Comparison of ENCODE assay signal across 10 cellular contexts in the genomic region with DNA sequence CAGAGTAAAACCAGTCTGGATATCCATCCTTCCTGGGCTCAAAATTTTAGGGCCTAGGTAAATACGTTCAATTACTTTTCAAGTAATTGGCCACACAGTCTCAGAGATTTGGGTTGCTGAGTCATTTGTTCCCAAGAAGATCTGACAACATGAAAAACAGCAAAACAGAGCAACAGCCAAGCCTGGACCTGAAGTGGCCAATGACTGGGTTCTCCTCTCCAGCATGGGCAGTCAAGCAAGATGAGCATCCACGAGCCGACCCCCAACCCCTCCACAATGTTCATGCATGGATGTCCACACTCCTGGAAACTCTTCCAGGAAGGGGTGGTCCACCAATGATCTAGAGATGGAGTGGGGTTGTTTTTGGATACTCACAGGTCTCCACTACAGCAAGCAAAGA.
DNase-seq lines count a peak whose midpoint lies in the region; ATAC-seq, FAIRE-seq and TF ChIP-seq lines count a peak whose summit lies in the region.
"Had no signal": no experiment of that assay in that cellular context is flagged by ENCODE, and none has a peak within 500 bp of the region (broad histone marks: within the 10 kb centered on the region; RNA-seq: fewer than 3 reads in every experiment).

No MANE protein-coding gene starts in this region.

- peak overlapping the region; percentile 95 for H3K27ac ChIP-seq in GM12878 (ENCODE audit: control insufficient read depth, insufficient read depth)
- peak overlapping the region; percentile 94 for H3K27ac ChIP-seq in HepG2 (ENCODE audit: extremely low read length, insufficient read depth, low read length)
- H3K27ac ChIP-seq in thymus (ENCODE audit: low read depth) = peak overlapping the region; percentile 77

- CTCF ChIA-PET in activated CD8-positive, alpha-beta memory T cell treated with anti-CD3 and anti-CD28 coated beads, Interleukin-2, amount 10 ng/mL, durations not matched to agents 7 days and 5 days (lab: Charles Lee) = interaction anchor here (1.2 to 15.9 kb wide), 7 partner anchors 9 to 59 kb away, joined by 3 to 414 read pairs (median 11); no protein-coding TSS in a partner anchor
- CTCF ChIA-PET in GM12878 (lab: Yijun Ruan, JAX) (interaction anchor here (1.2 to 26.0 kb wide), 7 partner anchors 8 to 139 kb away, joined by 5 to 821 read pairs (median 18); no protein-coding TSS in a partner anchor), HepG2 (lab: Yijun Ruan, JAX; ENCODE audit: low intra/inter-chr PET ratio, low total read pairs) (no interaction called here)

- TF ChIP-seq RAD21 in GM12878 (IDR thresholded peaks at IDR 0.05; ENCODE audit: insufficient read depth, low read depth, low read length) = no peak
- TF ChIP-seq RAD21 in HepG2 (CRISPR knock-in tag; IDR thresholded peaks at IDR 0.05) = no peak

- no peaks in the 10 kb centered on the region for H3K27me3 ChIP-seq in GM12878 (replicated peaks in 1 of 2; ENCODE audit: control insufficient read depth in 2 of 2, insufficient read depth in 2 of 2, low read length in 1 of 2)
- no peaks in the 10 kb centered on the region; a peak in 2 of 5 replicates for H3K27me3 ChIP-seq in HepG2 (ENCODE audit: control insufficient read depth in 1 of 2, insufficient read depth in 2 of 2, low read length in 2 of 2)
- H3K27me3 ChIP-seq in thymus (ENCODE audit: control insufficient read depth, insufficient read depth) = no peaks in the 10 kb centered on the region

- peak overlapping the region; percentile 40 for H3K9ac ChIP-seq in GM12878 (ENCODE audit: control insufficient read depth, insufficient read depth, low read length)
- peak overlapping the region; percentile 48; the same call in 1 of the 2 replicates for H3K9ac ChIP-seq in HepG2 (ENCODE audit: insufficient read depth, low read depth, low read length)

- SMC1A ChIA-PET in GM12878 (lab: Charles Lee; ENCODE audit: uncharacterized antibody, unreplicated experiment) = interaction anchor here (1.0 to 12.8 kb wide), 7 partner anchors 8 to 139 kb away, joined by 3 to 164 read pairs (median 6); no protein-coding TSS in a partner anchor

- peaks cover 19% of the 10 kb centered on the region for H3K36me3 Mint-ChIP-seq in activated CD8-positive, alpha-beta memory T cell treated with anti-CD3 and anti-CD28 coated beads, Interleukin-2, amount 10 ng/mL, durations not matched to agents 7 days and 5 days

- peak in 1 of 2 experiments; percentile 29; a peak in 1 of 4 replicates for TF ChIP-seq EP300 in GM12878 (IDR thresholded peaks at IDR 0.05; ENCODE audit: borderline replicate concordance in 1 of 2, control insufficient read depth in 1 of 2, low read depth in 2 of 2, low read length in 2 of 2)
- no peak for TF ChIP-seq EP300 in HepG2 (IDR thresholded peaks at IDR 0.05; ENCODE audit: low read depth in 2 of 2, low read length in 2 of 2)
- no peak for TF ChIP-seq EP300 in HepG2 (CRISPR knock-in tag; IDR thresholded peaks at IDR 0.05; ENCODE audit: borderline replicate concordance)

- H3K9me3 ChIP-seq in GM12878 (replicated peaks; ENCODE audit: control insufficient read depth, insufficient read depth, low read length) = no peaks in the 10 kb centered on the region; the same call in 2 of the 3 replicates
- no peaks in the 10 kb centered on the region for H3K9me3 ChIP-seq in HepG2 (ENCODE audit: low read length)
- no peaks in the 10 kb centered on the region for H3K9me3 ChIP-seq in thymus (ENCODE audit: control insufficient read depth)

- RAD21 ChIA-PET in GM12878 (lab: Charles Lee; ENCODE audit: unreplicated experiment) = interaction anchor here (1.1 to 14.2 kb wide), 10 partner anchors 27 to 139 kb away, joined by 3 to 160 read pairs (median 43); no protein-coding TSS in a partner anchor

- BruUV-seq in GM12878 (replicated peaks; lab: Mats Ljungman, UMichigan) (no TSS peak), HepG2 (replicated peaks; lab: Mats Ljungman, UMichigan) (no TSS peak)

- no peaks in the 10 kb centered on the region; the same call in 1 of the 2 replicates for H4K20me1 ChIP-seq in GM12878 (ENCODE audit: control insufficient read depth, insufficient read depth)
- H4K20me1 ChIP-seq in HepG2 (ENCODE audit: insufficient read depth, low read length) = no peaks in the 10 kb centered on the region

- intact Hi-C loops in GM12878 (cut with micrococcal nuclease; ENCODE audit: unreplicated experiment) (loop anchor here (10.0 kb wide), 1 partner anchor 1850 kb away; a partner anchor contains a TSS), HepG2 (cut with micrococcal nuclease; ENCODE audit: unreplicated experiment) (no loop called here)

- FAIRE-seq in GM12878 (lab: Jason Lieb, UNC) (no peak), HepG2 (lab: Jason Lieb, UNC) (no peak)
- FAIRE-seq: HTR-8/SVneo had no signal

- peak; percentile 53 for DNase-seq in activated CD8-positive, alpha-beta memory T cell treated with anti-CD3 and anti-CD28 coated beads, Interleukin-2, amount 10 ng/mL, durations not matched to agents 7 days and 5 days
- no peak for DNase-seq in activated CD8-positive, alpha-beta memory T cell treated with anti-CD3 and anti-CD28 coated beads, Interleukin-2, amount 50 U/mL, for 4 hours
- DNase-seq in GM12878 (ENCODE audit: low read depth, low spot score) (peak; percentile 35), HepG2 (ENCODE audit: low spot score) (no peak), 8988T (no peak), cortex of kidney (lab: John Stamatoyannopoulos, UW) (no peak), NCI-H345 (lab: John Stamatoyannopoulos, UW) (no peak)
- DNase-seq: stimulated activated CD4-positive, alpha-beta T cell treated with anti-CD3 and anti-CD28 coated beads, Interleukin-1b, Interleukin-23, amount 100 ng/mL, for 48 hours had no signal

- no peaks in the 10 kb centered on the region for H3K27me3 Mint-ChIP-seq in activated CD8-positive, alpha-beta memory T cell treated with anti-CD3 and anti-CD28 coated beads, Interleukin-2, amount 10 ng/mL, durations not matched to agents 7 days and 5 days

- in situ Hi-C loops in GM12878 (cut with MboI) = loop anchor here (10.0 kb wide), 1 partner anchor 140 kb away; no protein-coding TSS in a partner anchor
- in situ Hi-C loops in HepG2 (cut with HindIII; ENCODE audit: extremely low pct_ligation_motif_present, low pct_unique_long_range_greater_than_20kb) = loop anchor here (5.0 kb wide), 2 partner anchors 43 to 143 kb away; no protein-coding TSS in a partner anchor

- peaks cover 72% of the 10 kb centered on the region for H3K79me2 ChIP-seq in GM12878 (ENCODE audit: control insufficient read depth, insufficient read depth, low read length)
- H3K79me2 ChIP-seq in HepG2 (ENCODE audit: insufficient read depth, low read length) = peaks cover 36% of the 10 kb centered on the region

- H3K4me1 ChIP-seq in GM12878 (ENCODE audit: control insufficient read depth, insufficient read depth, low read length) (peaks cover 42% of the 10 kb centered on the region), HepG2 (ENCODE audit: insufficient read depth, low read length) (peaks cover 65% of the 10 kb centered on the region), thymus (ENCODE audit: control insufficient read depth, insufficient read depth, low read length) (peaks cover 29% of the 10 kb centered on the region)

- TF ChIP-seq POLR2A in GM12878 (IDR thresholded peaks at IDR 0.05; ENCODE audit: low read depth, low read length) (no peak), HepG2 (IDR thresholded peaks at IDR 0.05; ENCODE audit: insufficient read depth in 1 of 2, low read depth in 2 of 2, low read length in 2 of 2) (no peak)

- peak overlapping the region; percentile 83 for H3K4me3 Mint-ChIP-seq in activated CD8-positive, alpha-beta memory T cell treated with anti-CD3 and anti-CD28 coated beads, Interleukin-2, amount 10 ng/mL, durations not matched to agents 7 days and 5 days

- H3K4me1 Mint-ChIP-seq in activated CD8-positive, alpha-beta memory T cell treated with anti-CD3 and anti-CD28 coated beads, Interleukin-2, amount 10 ng/mL, durations not matched to agents 7 days and 5 days = peaks cover 79% of the 10 kb centered on the region

- H3K4me2 ChIP-seq in GM12878 (ENCODE audit: control insufficient read depth, insufficient read depth) = peak overlapping the region; percentile 43
- H3K4me2 ChIP-seq in HepG2 (ENCODE audit: low read depth, low read length) = peak overlapping the region; percentile 91

- H3K4me3 ChIP-seq in GM12878 (peak overlapping the region; percentile 17; the same call in 1 of the 2 replicates), HepG2 (replicated peaks in 1 of 3; ENCODE audit: insufficient read depth in 1 of 3, low read depth in 2 of 3, low read length in 3 of 3) (peak overlapping the region in 2 of 3 experiments; percentile 35 to 62; a peak in 2 of 6 replicates), thymus (ENCODE audit: low read length) (no peak overlapping the region)

- peak overlapping the region; percentile 100 for H3K27ac Mint-ChIP-seq in activated CD8-positive, alpha-beta memory T cell treated with anti-CD3 and anti-CD28 coated beads, Interleukin-2, amount 10 ng/mL, durations not matched to agents 7 days and 5 days

- TF ChIP-seq CTCF in GM12878 (IDR thresholded peaks at IDR 0.05 in 2 of 3, conservative IDR thresholded peaks at IDR 0.05 in 1 of 3; ENCODE audit: control insufficient read depth in 2 of 3, extremely low read depth in 1 of 3, insufficient read depth in 1 of 3, low read depth in 3 of 3, low read length in 3 of 3) (no peak), HepG2 (CRISPR knock-in tag; IDR thresholded peaks at IDR 0.05) (no peak)

- 0% methylated on average over 3 of the region's 3 CpGs for WGBS in GM12878 (ENCODE audit: insufficient coverage, insufficient replicate concordance, low lambda C conversion rate, missing lambda C conversion rate)
- 95% methylated on average over 3 of the region's 3 CpGs for WGBS in HepG2 (ENCODE audit: low lambda C conversion rate)
- 94% methylated on average over 3 of the region's 3 CpGs for WGBS in thymus

- POLR2A ChIA-PET in GM12878 (lab: Charles Lee) (interaction anchor here (0.8 to 20.7 kb wide), 6 partner anchors 7 to 70 kb away, joined by 3 to 620 read pairs (median 20); no protein-coding TSS in a partner anchor), HepG2 (lab: Yijun Ruan, JAX) (interaction anchor here (1.0 to 2.8 kb wide), 2 partner anchors 27 to 72 kb away, joined by 3 to 10 read pairs; no protein-coding TSS in a partner anchor)

- no peak overlapping the region for H2AFZ ChIP-seq in GM12878 (ENCODE audit: control insufficient read depth, low read depth, low read length)
- no peak overlapping the region for H2AFZ ChIP-seq in HepG2 (ENCODE audit: low read length)

- no peaks in the 10 kb centered on the region for H3K9me3 Mint-ChIP-seq in activated CD8-positive, alpha-beta memory T cell treated with anti-CD3 and anti-CD28 coated beads, Interleukin-2, amount 10 ng/mL, durations not matched to agents 7 days and 5 days (ENCODE audit: low read depth)

- H3K36me3 ChIP-seq in GM12878 (ENCODE audit: control insufficient read depth in 2 of 2, insufficient read depth in 2 of 2, low read length in 1 of 2) (0 out of 4 replicates have a peak, but pooled peaks cover 0 to under 1% of the 10 kb centered on the region in 2 experiments), HepG2 (replicated peaks in 1 of 2; ENCODE audit: control insufficient read depth in 1 of 2, insufficient read depth in 2 of 2, low read length in 2 of 2) (peaks cover 0 to 5% of the 10 kb centered on the region in 2 experiments; a peak in 3 of 5 replicates), thymus (ENCODE audit: control insufficient read depth, insufficient read depth) (peaks cover 22% of the 10 kb centered on the region)

- no peak for ATAC-seq in activated CD8-positive, alpha-beta memory T cell treated with anti-CD3 and anti-CD28 coated beads, Interleukin-2, amount 10 ng/mL, durations not matched to agents 7 days and 5 days
- ATAC-seq in GM12878 (peak; percentile 17), HepG2 (no peak)

Comparison
In these comparisons a context has a peak if more than half of its experiments do, and no peak if none do; other contexts are left out.
1. DNase-seq: peak in activated CD8-positive, alpha-beta memory T cell treated with anti-CD3 and anti-CD28 coated beads, Interleukin-2, amount 10 ng/mL, durations not matched to agents 7 days and 5 days (single experiment) and GM12878 (single experiment); none in activated CD8-positive, alpha-beta memory T cell treated with anti-CD3 and anti-CD28 coated beads, Interleukin-2, amount 50 U/mL, for 4 hours (single experiment), HepG2 (single experiment), 8988T (single experiment), cortex of kidney (single experiment) and NCI-H345 (single experiment).
2. Peak in every context shown above with its lines, with median percentiles within 50 percentile points of each other: H3K27ac ChIP-seq.